Comparison of ENCODE assay signal across 7 cellular contexts in the genomic region with DNA sequence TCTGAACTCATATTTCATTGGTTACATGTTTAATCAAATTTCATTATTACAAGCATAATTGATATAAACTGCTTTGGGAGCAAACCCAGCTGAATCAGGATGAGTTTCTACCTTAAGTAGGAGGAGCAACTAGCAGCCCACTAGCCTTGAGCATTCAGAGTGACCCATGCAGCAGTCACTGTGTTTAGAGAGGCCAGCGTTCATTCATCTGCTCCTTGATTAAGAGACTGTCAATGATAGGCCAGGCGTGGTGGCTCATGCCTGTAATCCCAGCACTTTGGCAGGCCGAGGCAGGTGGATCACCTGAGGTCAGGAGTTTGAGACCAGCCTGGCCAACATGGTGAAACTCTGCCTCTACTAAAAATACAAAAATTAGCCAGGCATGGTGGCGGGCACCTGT. TPM values are rescaled to one million over a fixed set of nuclear protein-coding genes. Genes with fewer than 3 reads are reported as not detected.
"Had no signal": no experiment of that assay in that cellular context is flagged by ENCODE, and none has a peak within 500 bp of the region (broad histone marks: within the 10 kb centered on the region; RNA-seq: fewer than 3 reads in every experiment).

No MANE protein-coding gene starts in this region.

RNA-seq across cellular contexts. Expression of a gene that starts 1.9 kb away (rescaled TPM):
- total RNA-seq: GM23248, H4, H7, HFFc6, HT1080, IMR-90 had no signal
- polyA plus RNA-seq: GM23248, IMR-90, K562 had no signal

RNA-seq across cellular contexts. Expression of a gene that starts 17.5 kb away (rescaled TPM):
- total RNA-seq: GM23248, H4, H7, HFFc6, HT1080, IMR-90 had no signal
- polyA plus RNA-seq: GM23248, IMR-90 had no signal

RNA-seq across cellular contexts. Expression of a gene that starts 20.1 kb away (rescaled TPM):
- total RNA-seq: GM23248, H7, HFFc6, HT1080, IMR-90 had no signal
- polyA plus RNA-seq: GM23248, IMR-90, K562 had no signal
